ENCODE assay signal across 18 cellular contexts in genomic region chr1:161242313-161242712, GRCh38. TPM values are rescaled to one million over a fixed set of nuclear protein-coding genes. Genes with fewer than 3 reads are reported as not detected.
"Had no signal": no experiment of that assay in that cellular context is flagged by ENCODE, and none has a peak within 500 bp of the region (broad histone marks: within the 10 kb centered on the region; RNA-seq: fewer than 3 reads in every experiment).

No MANE protein-coding gene starts in this region.

- H3K36me3 ChIP-seq: cardiac muscle cell, gastrocnemius medialis, stomach, thoracic aorta had no signal

- H3K27me3 ChIP-seq: cardiac muscle cell, gastrocnemius medialis had no signal

- H3K9me3 ChIP-seq: gastrocnemius medialis, stomach, thoracic aorta had no signal

- DNase-seq: activated CD4-positive, alpha-beta T cell treated with anti-CD3 and anti-CD28 coated beads for 1 hour; activated CD8-positive, alpha-beta memory T cell treated with anti-CD3 and anti-CD28 coated beads, Interleukin-2, amount 50 U/mL, for 48 hours; activated CD8-positive, alpha-beta T cell treated with anti-CD3 and anti-CD28 coated beads for 36 hours; activated naive CD4-positive, alpha-beta T cell treated with anti-CD3 and anti-CD28 coated beads for 36 hours; effector CD4-positive, alpha-beta T cell; gastrocnemius medialis; kidney; retina; stomach had no signal

- H3K27ac ChIP-seq: cardiac muscle cell, coronary artery, gastrocnemius medialis, skin epidermis, stomach, thoracic aorta had no signal

- H3K4me3 ChIP-seq: cardiac muscle cell, coronary artery, gastrocnemius medialis, skin epidermis, stomach, thoracic aorta had no signal

- H3K4me1 ChIP-seq: gastrocnemius medialis had no signal

RNA-seq across cellular contexts. Expression of gene NR1I3, which starts 4.3 kb away (rescaled TPM):
- total RNA-seq: activated CD8-positive, alpha-beta T cell treated with anti-CD3 and anti-CD28 coated beads for 36 hours; activated naive CD4-positive, alpha-beta T cell treated with anti-CD3 and anti-CD28 coated beads for 36 hours; astrocyte; gastrocnemius medialis; kidney; mesenteric fat pad; neural crest cell; thoracic aorta; urinary bladder had no signal

RNA-seq across cellular contexts. Expression of gene PCP4L1, which starts 16.2 kb away (rescaled TPM):
- total RNA-seq: astrocyte, gastrocnemius medialis had no signal

RNA-seq across cellular contexts. Expression of gene APOA2, which starts 18.9 kb away (rescaled TPM):
- total RNA-seq: activated CD8-positive, alpha-beta T cell treated with anti-CD3 and anti-CD28 coated beads for 36 hours; activated naive CD4-positive, alpha-beta T cell treated with anti-CD3 and anti-CD28 coated beads for 36 hours; astrocyte; kidney; lower leg skin; mesenteric fat pad; neural crest cell; thoracic aorta; urinary bladder had no signal

RNA-seq across cellular contexts. Expression of gene FCER1G, which starts 27.2 kb away (rescaled TPM):
- total RNA-seq: cardiac muscle cell had no signal
